8 cellular contexts compared by ENCODE assay signal in the genomic region with DNA sequence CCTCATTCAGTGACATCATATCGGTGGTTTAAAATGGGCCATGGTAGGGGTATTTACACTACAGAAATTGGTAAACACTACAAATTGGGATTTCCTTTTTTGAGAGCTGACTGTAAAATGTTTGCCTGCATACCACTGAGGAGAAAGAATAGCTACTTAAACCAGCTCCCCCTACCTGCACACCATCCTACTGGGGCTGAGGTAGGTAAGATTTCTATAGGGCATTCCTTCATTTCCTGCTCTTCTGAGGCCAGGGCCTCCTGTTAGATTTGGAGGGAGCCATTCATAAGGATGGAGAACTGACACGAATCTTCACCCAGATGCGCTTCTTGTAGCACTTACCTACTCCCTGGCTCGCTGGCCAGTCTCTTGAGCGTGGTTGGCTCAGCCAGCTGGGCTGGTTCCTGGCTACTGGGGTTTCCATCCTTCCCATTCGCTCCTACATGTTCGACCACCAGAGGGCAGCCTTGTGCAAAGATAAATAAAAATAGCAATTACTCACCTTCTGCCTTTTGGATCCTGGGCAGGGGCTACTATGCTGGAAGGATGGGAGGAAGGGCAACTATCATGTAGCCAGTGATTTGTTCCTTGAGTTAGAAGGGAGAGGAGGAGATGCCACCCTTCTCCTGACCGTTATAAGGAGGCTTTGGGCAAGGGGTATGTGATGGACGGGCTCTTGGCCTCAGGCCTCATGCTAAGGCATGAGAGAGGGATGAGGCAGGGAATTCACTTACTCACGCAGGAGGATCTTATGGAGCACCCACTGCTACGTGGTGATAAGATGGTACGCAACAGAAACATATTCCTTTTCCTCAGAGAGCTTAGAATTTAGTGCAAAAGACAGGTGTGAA. TPM values are rescaled to one million over a fixed set of nuclear protein-coding genes. Genes with fewer than 3 reads are reported as not detected.
A peak's percentile ranks its signal among the peaks of the same experiment; 100 is the strongest.
DNase-seq lines count a peak whose midpoint lies in the region; ATAC-seq and TF ChIP-seq lines count a peak whose summit lies in the region.

No MANE protein-coding gene starts in this region.

- no peak for TF ChIP-seq POLR2A in Peyer's patch (IDR thresholded peaks at IDR 0.05)

- peaks cover 4% of the 10 kb centered on the region for H3K4me1 Mint-ChIP-seq in activated T-cell treated with anti-CD3 and anti-CD28 coated beads, Interleukin-2, amount 50 U/mL, for 24 hours (ENCODE audit: low read depth)
- H3K4me1 Mint-ChIP-seq in natural killer cell treated with Interleukin-12 subunit alpha and Interleukin-12 subunit beta and Interleukin-15 and Interleukin-18, amount 100 ng/mL, for 72 hours (ENCODE audit: low read depth in 2 of 2), result peaks cover 6 to 8% of the 10 kb centered on the region in 2 donors
- H3K4me1 Mint-ChIP-seq in stimulated activated memory B cell treated with anti-CD40 and anti-IgM and Interleukin-4, amounts not matched to agents 10 μg/mL and 1 μg/mL and 100 μg/mL, for 72 hours, result peaks cover 5% of the 10 kb centered on the region

- TF ChIP-seq CTCF in Peyer's patch (IDR thresholded peaks at IDR 0.05), result peak; percentile 50 to 86 (median 82)

- H3K4me3 ChIP-seq in Peyer's patch, result no peak overlapping the region

- no peaks in the 10 kb centered on the region for H3K36me3 Mint-ChIP-seq in activated T-cell treated with anti-CD3 and anti-CD28 coated beads, Interleukin-2, amount 50 U/mL, for 24 hours (ENCODE audit: low read depth)
- no peaks in the 10 kb centered on the region for H3K36me3 Mint-ChIP-seq in natural killer cell treated with Interleukin-12 subunit alpha and Interleukin-12 subunit beta and Interleukin-15 and Interleukin-18, amount 100 ng/mL, for 72 hours
- H3K36me3 Mint-ChIP-seq in stimulated activated memory B cell treated with anti-CD40 and anti-IgM and Interleukin-4, amounts not matched to agents 10 μg/mL and 1 μg/mL and 100 μg/mL, for 72 hours, result no peaks in the 10 kb centered on the region

- DNase-seq in DMS 273 (lab: John Stamatoyannopoulos, UW; ENCODE audit: unreplicated experiment), result peak; percentile 92
- DNase-seq in LHCN-M2 (ENCODE audit: low read depth), result peak; percentile 76
- peak; percentile 77 to 92 (median 85) for DNase-seq in Peyer's patch
- DNase-seq in activated T-cell treated with anti-CD3 and anti-CD28 coated beads, Interleukin-2, amount 50 U/mL, for 24 hours, result peak; percentile 81
- DNase-seq in fibroblast of gingiva (ENCODE audit: low read depth), result peak; percentile 56
- peak; percentile 71 for DNase-seq in natural killer cell treated with Interleukin-12 subunit alpha and Interleukin-12 subunit beta and Interleukin-15 and Interleukin-18, amount 100 ng/mL, for 72 hours (ENCODE audit: low spot score)

- H3K9me3 ChIP-seq in Peyer's patch, result no peaks in the 10 kb centered on the region

- H3K9me3 Mint-ChIP-seq in activated T-cell treated with anti-CD3 and anti-CD28 coated beads, Interleukin-2, amount 50 U/mL, for 24 hours, result no peaks in the 10 kb centered on the region
- no peaks in the 10 kb centered on the region for H3K9me3 Mint-ChIP-seq in natural killer cell treated with Interleukin-12 subunit alpha and Interleukin-12 subunit beta and Interleukin-15 and Interleukin-18, amount 100 ng/mL, for 72 hours
- H3K9me3 Mint-ChIP-seq in stimulated activated memory B cell treated with anti-CD40 and anti-IgM and Interleukin-4, amounts not matched to agents 10 μg/mL and 1 μg/mL and 100 μg/mL, for 72 hours, result no peaks in the 10 kb centered on the region

- peak; percentile 69 to 76 for ATAC-seq in natural killer cell treated with Interleukin-12 subunit alpha and Interleukin-12 subunit beta and Interleukin-15 and Interleukin-18, amount 100 ng/mL, for 72 hours
- ATAC-seq in stimulated activated memory B cell treated with anti-CD40 and anti-IgM and Interleukin-4, amounts not matched to agents 10 μg/mL and 1 μg/mL and 100 μg/mL, for 72 hours, result peak; percentile 63
- ATAC-seq in HG02870 (IDR thresholded peaks at IDR 0.05; ENCODE audit: unreplicated experiment), result no peak

- no peak overlapping the region for H3K27ac Mint-ChIP-seq in activated T-cell treated with anti-CD3 and anti-CD28 coated beads, Interleukin-2, amount 50 U/mL, for 24 hours
- peak overlapping the region; percentile 6 to 73 for H3K27ac Mint-ChIP-seq in natural killer cell treated with Interleukin-12 subunit alpha and Interleukin-12 subunit beta and Interleukin-15 and Interleukin-18, amount 100 ng/mL, for 72 hours
- H3K27ac Mint-ChIP-seq in stimulated activated memory B cell treated with anti-CD40 and anti-IgM and Interleukin-4, amounts not matched to agents 10 μg/mL and 1 μg/mL and 100 μg/mL, for 72 hours, result no peak overlapping the region

- no peaks in the 10 kb centered on the region for H3K36me3 ChIP-seq in Peyer's patch

- H3K27me3 ChIP-seq in Peyer's patch, result no peaks in the 10 kb centered on the region

- H3K27me3 Mint-ChIP-seq in activated T-cell treated with anti-CD3 and anti-CD28 coated beads, Interleukin-2, amount 50 U/mL, for 24 hours, result no peaks in the 10 kb centered on the region
- peaks cover 0 to 6% of the 10 kb centered on the region in 2 donors for H3K27me3 Mint-ChIP-seq in natural killer cell treated with Interleukin-12 subunit alpha and Interleukin-12 subunit beta and Interleukin-15 and Interleukin-18, amount 100 ng/mL, for 72 hours
- peaks cover 24% of the 10 kb centered on the region for H3K27me3 Mint-ChIP-seq in stimulated activated memory B cell treated with anti-CD40 and anti-IgM and Interleukin-4, amounts not matched to agents 10 μg/mL and 1 μg/mL and 100 μg/mL, for 72 hours

- no peak overlapping the region for H3K4me3 Mint-ChIP-seq in activated T-cell treated with anti-CD3 and anti-CD28 coated beads, Interleukin-2, amount 50 U/mL, for 24 hours
- no peak overlapping the region for H3K4me3 Mint-ChIP-seq in natural killer cell treated with Interleukin-12 subunit alpha and Interleukin-12 subunit beta and Interleukin-15 and Interleukin-18, amount 100 ng/mL, for 72 hours
- no peak overlapping the region for H3K4me3 Mint-ChIP-seq in stimulated activated memory B cell treated with anti-CD40 and anti-IgM and Interleukin-4, amounts not matched to agents 10 μg/mL and 1 μg/mL and 100 μg/mL, for 72 hours

- peaks cover 0 to 12% (median 0%) of the 10 kb centered on the region in 4 donors for H3K4me1 ChIP-seq in Peyer's patch

- no peak overlapping the region for H3K27ac ChIP-seq in Peyer's patch

RNA-seq across cellular contexts. Expression of a gene that starts 10.7 kb away (rescaled TPM):
- not detected in 2 replicates for total RNA-seq in LHCN-M2 (2014; rRNA removed)
- not detected for polyA plus RNA-seq in LHCN-M2 (2012)
- total RNA-seq in Peyer's patch, result not detected
- not detected for total RNA-seq in natural killer cell treated with Interleukin-12 subunit alpha and Interleukin-12 subunit beta and Interleukin-15 and Interleukin-18, amount 100 ng/mL, for 72 hours

RNA-seq across cellular contexts. Expression of a gene that starts 29.0 kb away (rescaled TPM):
- 0.06 TPM in 2 replicates for total RNA-seq in LHCN-M2 (2014; rRNA removed)
- 1.2 TPM for polyA plus RNA-seq in LHCN-M2 (2012)
- 10 to 100 TPM in 3 of 4 donors, 1 to 10 TPM in 1; 4.2 to 38.3 (median 18.0) TPM for total RNA-seq in Peyer's patch
- total RNA-seq in natural killer cell treated with Interleukin-12 subunit alpha and Interleukin-12 subunit beta and Interleukin-15 and Interleukin-18, amount 100 ng/mL, for 72 hours, result not detected

Comparison
In these comparisons a context has a peak if more than half of its experiments do, and no peak if none do; other contexts are left out.
1. H3K27ac Mint-ChIP-seq: peak in natural killer cell treated with Interleukin-12 subunit alpha and Interleukin-12 subunit beta and Interleukin-15 and Interleukin-18, amount 100 ng/mL, for 72 hours (2 of 2); none in activated T-cell treated with anti-CD3 and anti-CD28 coated beads, Interleukin-2, amount 50 U/mL, for 24 hours (single experiment) and stimulated activated memory B cell treated with anti-CD40 and anti-IgM and Interleukin-4, amounts not matched to agents 10 μg/mL and 1 μg/mL and 100 μg/mL, for 72 hours (single experiment).
2. Peak in every context shown above with its lines, with median percentiles within 50 percentile points of each other: DNase-seq.